Comparison of ENCODE assay signal across 34 cellular contexts in genomic region chr10:44171765-44172164, GRCh38.
"Had no signal": no experiment of that assay in that cellular context is flagged by ENCODE, and none has a peak within 500 bp of the region (broad histone marks: within the 10 kb centered on the region; RNA-seq: fewer than 3 reads in every experiment).

No MANE protein-coding gene starts in this region.

- DNase-seq: Karpas-422, Kasumi-1, MG63, MM.1S, MV-4-11, NCI-H1048, NCI-H1092, NCI-H1092 treated with DMSO at 0.1 percent for 48 hours, NCI-H1105, NCI-H1105 treated with DMSO at 0.1 percent for 48 hours, NCI-H1417, NCI-H1417 treated with DMSO at 0.1 percent for 48 hours, NCI-H1436, NCI-H1436 treated with DMSO at 0.1 percent for 48 hours, NCI-H146, NCI-H1694, NCI-H1694 treated with DMSO at 0.1 percent for 48 hours, NCI-H187, NCI-H187 treated with DMSO at 0.1 percent for 48 hours, NCI-H1930, NCI-H2029, NCI-H2029 treated with DMSO at 0.1 percent for 48 hours, NCI-H2081, NCI-H2081 treated with DMSO at 0.1 percent for 48 hours, NCI-H2107, NCI-H2171, NCI-H2171 treated with DMSO at 0.1 percent for 48 hours, NCI-H2227 treated with DMSO at 0.1 percent for 48 hours, NCI-H226, NCI-H345, NCI-H446, NCI-H446 treated with DMSO at 0.1 percent for 48 hours, NCI-H510A, NCI-H510A treated with DMSO at 0.1 percent for 48 hours had no signal

- H3K4me3 ChIP-seq: MG63 had no signal

- H3K36me3 ChIP-seq: MG63 had no signal

- H3K9me3 ChIP-seq: MG63 had no signal

- H3K27me3 ChIP-seq: MG63 had no signal
